ENCODE assay signal across 1 cellular context in the genomic region with DNA sequence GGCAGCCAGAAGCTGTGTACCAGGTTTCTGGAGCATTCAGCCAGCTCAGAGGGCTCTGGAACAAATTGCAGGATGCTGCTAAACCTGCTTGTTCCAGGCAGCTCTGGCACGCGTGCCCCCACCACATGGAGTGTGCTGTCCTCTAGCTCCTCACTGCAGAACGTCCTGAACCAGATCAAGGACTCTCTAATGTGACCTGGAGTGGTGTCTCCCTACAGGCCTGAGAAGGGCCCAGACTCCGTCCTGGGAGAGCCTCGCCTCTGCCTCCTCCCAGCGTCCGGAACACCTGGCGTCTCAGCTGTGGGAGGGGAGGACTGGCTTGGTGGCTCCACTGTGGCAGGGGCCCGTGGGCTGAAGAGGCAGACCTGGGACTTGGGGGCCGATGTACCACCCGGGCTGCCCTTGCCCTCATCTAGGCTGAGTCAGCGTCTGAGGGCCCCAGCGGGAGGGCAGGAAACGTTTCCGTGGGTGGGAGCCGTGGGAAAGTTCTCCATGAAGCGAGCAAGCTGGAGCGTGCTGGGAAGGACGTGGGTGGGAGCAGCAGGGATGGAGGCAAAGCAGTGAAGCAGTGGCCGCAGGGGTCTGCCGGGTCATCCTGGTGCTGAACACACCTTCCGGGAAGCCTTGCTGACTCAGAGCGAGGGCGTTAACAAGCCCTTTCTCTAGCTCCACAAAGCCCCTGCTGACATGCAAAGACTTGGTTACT.
TF ChIP-seq lines count a peak whose summit lies in the region.

No MANE protein-coding gene starts in this region.

TF ChIP-seq in GM23338, 12 proteins besides CTCF, POLR2A, EP300 and RAD21 (continued from another document):
- TF ChIP-seq, protein P1, sequence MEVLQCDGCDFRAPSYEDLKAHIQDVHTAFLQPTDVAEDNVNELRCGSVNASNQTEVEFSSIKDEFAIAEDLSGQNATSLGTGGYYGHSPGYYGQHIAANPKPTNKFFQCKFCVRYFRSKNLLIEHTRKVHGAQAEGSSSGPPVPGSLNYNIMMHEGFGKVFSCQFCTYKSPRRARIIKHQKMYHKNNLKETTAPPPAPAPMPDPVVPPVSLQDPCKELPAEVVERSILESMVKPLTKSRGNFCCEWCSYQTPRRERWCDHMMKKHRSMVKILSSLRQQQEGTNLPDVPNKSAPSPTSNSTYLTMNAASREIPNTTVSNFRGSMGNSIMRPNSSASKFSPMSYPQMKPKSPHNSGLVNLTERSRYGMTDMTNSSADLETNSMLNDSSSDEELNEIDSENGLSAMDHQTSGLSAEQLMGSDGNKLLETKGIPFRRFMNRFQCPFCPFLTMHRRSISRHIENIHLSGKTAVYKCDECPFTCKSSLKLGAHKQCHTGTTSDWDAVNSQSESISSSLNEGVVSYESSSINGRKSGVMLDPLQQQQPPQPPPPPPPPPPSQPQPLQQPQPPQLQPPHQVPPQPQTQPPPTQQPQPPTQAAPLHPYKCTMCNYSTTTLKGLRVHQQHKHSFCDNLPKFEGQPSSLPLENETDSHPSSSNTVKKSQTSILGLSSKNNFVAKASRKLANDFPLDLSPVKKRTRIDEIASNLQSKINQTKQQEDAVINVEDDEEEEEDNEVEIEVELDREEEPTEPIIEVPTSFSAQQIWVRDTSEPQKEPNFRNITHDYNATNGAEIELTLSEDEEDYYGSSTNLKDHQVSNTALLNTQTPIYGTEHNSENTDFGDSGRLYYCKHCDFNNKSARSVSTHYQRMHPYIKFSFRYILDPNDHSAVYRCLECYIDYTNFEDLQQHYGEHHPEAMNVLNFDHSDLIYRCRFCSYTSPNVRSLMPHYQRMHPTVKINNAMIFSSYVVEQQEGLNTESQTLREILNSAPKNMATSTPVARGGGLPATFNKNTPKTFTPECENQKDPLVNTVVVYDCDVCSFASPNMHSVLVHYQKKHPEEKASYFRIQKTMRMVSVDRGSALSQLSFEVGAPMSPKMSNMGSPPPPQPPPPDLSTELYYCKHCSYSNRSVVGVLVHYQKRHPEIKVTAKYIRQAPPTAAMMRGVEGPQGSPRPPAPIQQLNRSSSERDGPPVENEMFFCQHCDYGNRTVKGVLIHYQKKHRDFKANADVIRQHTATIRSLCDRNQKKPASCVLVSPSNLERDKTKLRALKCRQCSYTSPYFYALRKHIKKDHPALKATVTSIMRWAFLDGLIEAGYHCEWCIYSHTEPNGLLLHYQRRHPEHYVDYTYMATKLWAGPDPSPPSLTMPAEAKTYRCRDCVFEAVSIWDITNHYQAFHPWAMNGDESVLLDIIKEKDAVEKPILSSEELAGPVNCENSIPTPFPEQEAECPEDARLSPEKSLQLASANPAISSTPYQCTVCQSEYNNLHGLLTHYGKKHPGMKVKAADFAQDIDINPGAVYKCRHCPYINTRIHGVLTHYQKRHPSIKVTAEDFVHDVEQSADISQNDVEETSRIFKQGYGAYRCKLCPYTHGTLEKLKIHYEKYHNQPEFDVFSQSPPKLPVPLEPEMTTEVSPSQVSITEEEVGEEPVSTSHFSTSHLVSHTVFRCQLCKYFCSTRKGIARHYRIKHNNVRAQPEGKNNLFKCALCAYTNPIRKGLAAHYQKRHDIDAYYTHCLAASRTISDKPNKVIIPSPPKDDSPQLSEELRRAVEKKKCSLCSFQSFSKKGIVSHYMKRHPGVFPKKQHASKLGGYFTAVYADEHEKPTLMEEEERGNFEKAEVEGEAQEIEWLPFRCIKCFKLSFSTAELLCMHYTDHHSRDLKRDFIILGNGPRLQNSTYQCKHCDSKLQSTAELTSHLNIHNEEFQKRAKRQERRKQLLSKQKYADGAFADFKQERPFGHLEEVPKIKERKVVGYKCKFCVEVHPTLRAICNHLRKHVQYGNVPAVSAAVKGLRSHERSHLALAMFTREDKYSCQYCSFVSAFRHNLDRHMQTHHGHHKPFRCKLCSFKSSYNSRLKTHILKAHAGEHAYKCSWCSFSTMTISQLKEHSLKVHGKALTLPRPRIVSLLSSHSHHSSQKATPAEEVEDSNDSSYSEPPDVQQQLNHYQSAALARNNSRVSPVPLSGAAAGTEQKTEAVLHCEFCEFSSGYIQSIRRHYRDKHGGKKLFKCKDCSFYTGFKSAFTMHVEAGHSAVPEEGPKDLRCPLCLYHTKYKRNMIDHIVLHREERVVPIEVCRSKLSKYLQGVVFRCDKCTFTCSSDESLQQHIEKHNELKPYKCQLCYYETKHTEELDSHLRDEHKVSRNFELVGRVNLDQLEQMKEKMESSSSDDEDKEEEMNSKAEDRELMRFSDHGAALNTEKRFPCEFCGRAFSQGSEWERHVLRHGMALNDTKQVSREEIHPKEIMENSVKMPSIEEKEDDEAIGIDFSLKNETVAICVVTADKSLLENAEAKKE (CRISPR knock-in tag; IDR thresholded peaks at IDR 0.05) = no peak
